In genomic region chr20:18465536-18466200, GRCh38 we compare ENCODE assay signal across 1 cellular context.
TF ChIP-seq lines count a peak whose summit lies in the region.

No MANE protein-coding gene starts in this region.

TF ChIP-seq in endothelial cell of umbilical vein, 7 proteins besides CTCF, POLR2A, EP300 and RAD21:
- TF ChIP-seq POLR2AphosphoS5 (IDR thresholded peaks at IDR 0.05; ENCODE audit: insufficient read depth, low read depth, low read length) (no peak), FOS (IDR thresholded peaks at IDR 0.05; ENCODE audit: borderline replicate concordance, insufficient read depth, low read length) (no peak), GATA2 (IDR thresholded peaks at IDR 0.05; ENCODE audit: insufficient read depth, insufficient read length, low read depth, low read length) (no peak)
- TF ChIP-seq, protein P1, sequence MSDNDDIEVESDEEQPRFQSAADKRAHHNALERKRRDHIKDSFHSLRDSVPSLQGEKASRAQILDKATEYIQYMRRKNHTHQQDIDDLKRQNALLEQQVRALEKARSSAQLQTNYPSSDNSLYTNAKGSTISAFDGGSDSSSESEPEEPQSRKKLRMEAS (IDR thresholded peaks at IDR 0.05; ENCODE audit: insufficient read depth, insufficient read length), result no peak
